ENCODE assay signal across 9 cellular contexts in the genomic region with DNA sequence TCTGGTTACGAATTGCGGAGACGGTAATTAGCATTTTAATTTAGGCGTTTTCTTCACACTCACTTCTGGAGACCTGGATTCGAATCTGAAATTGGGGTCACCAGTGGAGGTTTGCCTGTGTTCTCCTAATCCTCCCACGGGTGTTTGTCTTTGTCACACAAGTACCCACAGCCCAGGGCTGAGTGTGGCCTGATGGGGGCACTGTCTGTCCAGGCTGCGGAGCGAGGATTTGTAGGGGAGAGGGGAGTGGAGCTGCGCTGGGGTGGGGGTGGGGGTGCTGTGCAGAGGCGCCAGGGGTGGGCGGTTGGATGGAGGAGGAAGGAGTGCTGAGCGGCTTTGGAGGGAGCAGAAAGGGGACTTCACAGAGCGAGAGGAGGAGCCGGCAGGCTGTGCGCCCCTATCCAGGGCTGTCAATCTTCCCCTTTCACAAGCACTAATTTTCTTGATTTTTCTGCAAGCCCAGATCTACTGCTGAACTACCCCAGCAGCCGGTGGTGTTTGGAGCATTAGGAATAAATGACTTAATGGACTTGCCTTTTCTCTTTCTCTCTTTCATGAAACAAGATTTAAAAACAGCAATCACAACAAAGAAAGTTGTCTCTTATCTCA. TPM values are rescaled to one million over a fixed set of nuclear protein-coding genes. Genes with fewer than 3 reads are reported as not detected.
DNase-seq lines count a peak whose midpoint lies in the region; ATAC-seq and TF ChIP-seq lines count a peak whose summit lies in the region.
"Had no signal": no experiment of that assay in that cellular context is flagged by ENCODE, and none has a peak within 500 bp of the region (broad histone marks: within the 10 kb centered on the region; RNA-seq: fewer than 3 reads in every experiment).

No MANE protein-coding gene starts in this region.

- H3K9ac ChIP-seq in H9 (ENCODE audit: extremely low read depth, insufficient read length, low read length), result no peak overlapping the region
- H3K9ac ChIP-seq in mesendoderm (ENCODE audit: low read length), result no peak overlapping the region

- H4K91ac ChIP-seq in H9 (ENCODE audit: insufficient read length, low read depth, low read length), result no peak overlapping the region

- H3T11ph ChIP-seq in H9 (ENCODE audit: low read length), result no peak overlapping the region

- H4K8ac ChIP-seq in H9 (replicated peaks; ENCODE audit: insufficient read length, low read depth, low read length), result no peak overlapping the region
- H4K8ac ChIP-seq in mesendoderm (ENCODE audit: low read depth, low read length), result no peak overlapping the region

- no peak overlapping the region for H3K56ac ChIP-seq in H9 (ENCODE audit: insufficient read length, low read depth, low read length)
- no peak overlapping the region for H3K56ac ChIP-seq in mesendoderm (ENCODE audit: low read length)

- H2AK5ac ChIP-seq in H9 (ENCODE audit: insufficient read length, low read length) (no peak overlapping the region), mesendoderm (ENCODE audit: low read length) (no peak overlapping the region)

- no peak overlapping the region for H3K14ac ChIP-seq in H9 (ENCODE audit: insufficient read depth, low read length)

- H4K20me1 ChIP-seq in H9 (ENCODE audit: control insufficient read depth, insufficient read depth, insufficient read length), result no peaks in the 10 kb centered on the region

- ATAC-seq in HG03095 (IDR thresholded peaks at IDR 0.05; ENCODE audit: unreplicated experiment), result no peak
- no peak for ATAC-seq in GM19035 (IDR thresholded peaks at IDR 0.05; ENCODE audit: unreplicated experiment)

- H3K4me2 ChIP-seq in H9 (ENCODE audit: insufficient read depth, insufficient read length, low read length) (no peak overlapping the region), mesendoderm (ENCODE audit: low read length) (no peak overlapping the region)

- H3K27me3 Mint-ChIP-seq in H9 (ENCODE audit: low read depth), result peaks cover 7% of the 10 kb centered on the region
- peaks cover 48% of the 10 kb centered on the region for H3K27me3 Mint-ChIP-seq in activated naive CD8-positive, alpha-beta T cell treated with anti-CD3 and anti-CD28 coated beads for 36 hours

- H3K79me1 ChIP-seq in H9 (ENCODE audit: insufficient read depth, low read depth, low read length, poor library complexity, severe bottlenecking) (no peaks in the 10 kb centered on the region), mesendoderm (ENCODE audit: low read length) (no peaks in the 10 kb centered on the region)

- H3K23ac ChIP-seq in H9 (ENCODE audit: insufficient read length, low read depth, low read length) (no peak overlapping the region), mesendoderm (ENCODE audit: low read length) (no peak overlapping the region)

- H3K9me3 Mint-ChIP-seq in H9, result no peaks in the 10 kb centered on the region; a peak in 1 of 5 replicates
- no peaks in the 10 kb centered on the region for H3K9me3 Mint-ChIP-seq in activated naive CD8-positive, alpha-beta T cell treated with anti-CD3 and anti-CD28 coated beads for 36 hours

- H3K23me2 ChIP-seq in H9 (ENCODE audit: insufficient read length, low read depth, low read length, poor library complexity, severe bottlenecking), result no peaks in the 10 kb centered on the region

- H3K4me1 ChIP-seq in H9 (ENCODE audit: insufficient read depth, low read length) (peaks cover 11% of the 10 kb centered on the region; the same call in 1 of the 2 replicates), mesendoderm (ENCODE audit: control insufficient read depth, low read depth, low read length) (no peaks in the 10 kb centered on the region)

- H3K18ac ChIP-seq in H9 (ENCODE audit: insufficient read length, low read depth, low read length), result no peak overlapping the region
- H3K18ac ChIP-seq in mesendoderm (ENCODE audit: low read length), result no peak overlapping the region

- H4K5ac ChIP-seq in H9 (ENCODE audit: insufficient read length, low read depth, low read length) (no peak overlapping the region), mesendoderm (ENCODE audit: low read length) (no peak overlapping the region)

- H2BK15ac ChIP-seq in H9 (ENCODE audit: low read depth, low read length) (no peak overlapping the region), mesendoderm (replicated peaks; ENCODE audit: low read depth) (no peak overlapping the region)

- H3K4ac ChIP-seq in H9 (ENCODE audit: low read depth, low read length) (no peak overlapping the region), mesendoderm (ENCODE audit: low read depth, low read length) (no peak overlapping the region)

- peak overlapping the region in 2 of 3 experiments; percentile 11 to 25; a peak in 1 of 7 replicates for H3K27ac Mint-ChIP-seq in H9
- H3K27ac Mint-ChIP-seq in activated naive CD8-positive, alpha-beta T cell treated with anti-CD3 and anti-CD28 coated beads for 36 hours, result no peak overlapping the region

- no peaks in the 10 kb centered on the region for H3K36me3 Mint-ChIP-seq in H9 (ENCODE audit: insufficient read depth in 1 of 3, low read depth in 3 of 3)
- H3K36me3 Mint-ChIP-seq in activated naive CD8-positive, alpha-beta T cell treated with anti-CD3 and anti-CD28 coated beads for 36 hours, result no peaks in the 10 kb centered on the region

- H3K79me2 ChIP-seq in H9 (ENCODE audit: insufficient read depth, low read length) (no peaks in the 10 kb centered on the region), mesendoderm (ENCODE audit: control insufficient read depth, insufficient read depth, low read length) (no peaks in the 10 kb centered on the region)

- H2AFZ ChIP-seq in H9 (ENCODE audit: low read length), result no peak overlapping the region

- peak; percentile 67 for DNase-seq in DMS53 (lab: John Stamatoyannopoulos, UW)
- DNase-seq in H9, result no peak
- peak; percentile 13 for DNase-seq in activated naive CD8-positive, alpha-beta T cell treated with anti-CD3 and anti-CD28 coated beads for 36 hours
- peak; percentile 75 for DNase-seq in mesendoderm
- DNase-seq in cortex of kidney (lab: John Stamatoyannopoulos, UW), result no peak
- DNase-seq in NCI-H2029 treated with DMSO at 0.1 percent for 48 hours (lab: John Stamatoyannopoulos, UW), result no peak
- DNase-seq: T1000 had no signal

- H2BK120ac ChIP-seq in H9 (ENCODE audit: low read depth, low read length, poor library complexity, severe bottlenecking) (no peak overlapping the region), mesendoderm (ENCODE audit: low read depth, low read length) (no peak overlapping the region)

- H3K27me3 ChIP-seq in H9 (ENCODE audit: insufficient read depth, low read length) (no peaks in the 10 kb centered on the region), mesendoderm (ENCODE audit: insufficient read depth, low read length, poor library complexity) (no peaks in the 10 kb centered on the region)

- H3K4me3 Mint-ChIP-seq in H9, result no peak overlapping the region; a peak in 1 of 5 replicates
- H3K4me3 Mint-ChIP-seq in activated naive CD8-positive, alpha-beta T cell treated with anti-CD3 and anti-CD28 coated beads for 36 hours, result no peak overlapping the region

- H3K9me3 ChIP-seq in H9 (ENCODE audit: control insufficient read depth, low read depth, low read length), result no peaks in the 10 kb centered on the region

- H3K36me3 ChIP-seq in mesendoderm (ENCODE audit: control insufficient read depth, insufficient read depth, low read length), result no peaks in the 10 kb centered on the region

- H3K4me1 Mint-ChIP-seq in H9, result peaks cover 53 to 63% of the 10 kb centered on the region in 2 experiments
- no peaks in the 10 kb centered on the region for H3K4me1 Mint-ChIP-seq in activated naive CD8-positive, alpha-beta T cell treated with anti-CD3 and anti-CD28 coated beads for 36 hours

- H2BK12ac ChIP-seq in H9 (ENCODE audit: insufficient read length, low read depth, low read length), result no peak overlapping the region

- no peak overlapping the region for H2BK20ac ChIP-seq in H9 (ENCODE audit: low read depth, low read length, poor library complexity, severe bottlenecking)

- no peak overlapping the region for H3K27ac ChIP-seq in H9 (ENCODE audit: insufficient read length, low read depth, low read length)
- H3K27ac ChIP-seq in mesendoderm (ENCODE audit: low read depth, low read length), result no peak overlapping the region

- H2BK5ac ChIP-seq in H9 (ENCODE audit: insufficient read length, low read length) (no peak overlapping the region), mesendoderm (ENCODE audit: low read length) (no peak overlapping the region)

- WGBS in H9 (ENCODE audit: extremely low coverage, insufficient read length, low lambda C conversion rate), result no CpG with 5 or more reads among the region's 16 CpGs
- WGBS in mesendoderm (ENCODE audit: extremely low coverage, insufficient coverage, low lambda C conversion rate), result no CpG with 5 or more reads among the region's 16 CpGs

- no peak overlapping the region for H3K4me3 ChIP-seq in mesendoderm (ENCODE audit: low read length)

- peak; percentile 75 for TF ChIP-seq CTCF in H9 (conservative IDR thresholded peaks at IDR 0.05)

RNA-seq across cellular contexts. Expression of a gene that starts 53.1 kb away (rescaled TPM):
- 46.8 and 51.9 TPM in 2 replicates for total RNA-seq in H9 (2021)
- 10 to 100 TPM; 25.3 to 28.6 TPM for total RNA-seq in activated naive CD8-positive, alpha-beta T cell treated with anti-CD3 and anti-CD28 coated beads for 36 hours
- 26.2 TPM for polyA plus RNA-seq in mesendoderm (2013, experiment 1 of 2)
- 27.6 TPM for polyA plus RNA-seq in mesendoderm (2013, experiment 2 of 2)

Comparison
In these comparisons a context has a peak if more than half of its experiments do, and no peak if none do; other contexts are left out.
1. DNase-seq: peak in DMS53 (single experiment), activated naive CD8-positive, alpha-beta T cell treated with anti-CD3 and anti-CD28 coated beads for 36 hours (single experiment) and mesendoderm (single experiment); none in H9 (single experiment), cortex of kidney (single experiment) and NCI-H2029 treated with DMSO at 0.1 percent for 48 hours (single experiment).